ENCODE assay signal across 9 cellular contexts in the genomic region with DNA sequence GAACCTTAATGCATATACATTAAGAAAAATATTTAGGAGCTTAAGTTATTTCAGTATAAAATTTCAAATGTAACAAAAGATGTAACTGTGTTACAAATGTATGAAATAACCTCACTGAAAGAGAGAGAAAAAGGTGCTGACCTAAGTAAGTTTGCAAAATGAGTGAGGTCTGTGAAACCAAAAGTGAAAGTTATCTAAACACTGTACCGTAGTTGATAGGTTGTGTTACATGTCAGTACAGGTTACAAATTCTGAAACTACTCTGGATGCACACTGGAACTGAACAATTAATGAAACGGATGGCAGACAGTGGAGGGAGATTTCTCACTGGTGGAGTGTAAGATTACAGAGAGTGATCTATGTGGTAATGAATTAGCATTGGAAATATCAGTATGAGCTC.
DNase-seq lines count a peak whose midpoint lies in the region; ATAC-seq and TF ChIP-seq lines count a peak whose summit lies in the region.
"Had no signal": no experiment of that assay in that cellular context is flagged by ENCODE, and none has a peak within 500 bp of the region (broad histone marks: within the 10 kb centered on the region; RNA-seq: fewer than 3 reads in every experiment).

No MANE protein-coding gene starts in this region.

- no peak overlapping the region for H3K27ac ChIP-seq in ACC112 (ENCODE audit: low read depth, low read length)
- H3K27ac ChIP-seq in mammary epithelial cell (ENCODE audit: insufficient read depth, low read depth, low read length), result no peak overlapping the region
- H3K27ac ChIP-seq in GM23248, result no peak overlapping the region

- peaks cover 3% of the 10 kb centered on the region for H3K4me1 Mint-ChIP-seq in activated CD4-positive, alpha-beta memory T cell treated with anti-CD3 and anti-CD28 coated beads, Interleukin-2, amount 10 ng/mL, durations not matched to agents 7 days and 5 days

- dilution Hi-C loops in mammary epithelial cell (cut with HindIII; ENCODE audit: low sequenced_read_pairs), result no loop called here

- no peaks in the 10 kb centered on the region for H3K27me3 Mint-ChIP-seq in activated CD4-positive, alpha-beta memory T cell treated with anti-CD3 and anti-CD28 coated beads, Interleukin-2, amount 10 ng/mL, durations not matched to agents 7 days and 5 days

- H3K36me3 ChIP-seq in ACC112 (ENCODE audit: insufficient read depth, low read length) (no peaks in the 10 kb centered on the region), mammary epithelial cell (ENCODE audit: insufficient read depth, low read length) (no peaks in the 10 kb centered on the region), GM23248 (ENCODE audit: low read depth) (no peaks in the 10 kb centered on the region)

- no TSS peak for BruUV-seq in mammary epithelial cell (replicated peaks; lab: Mats Ljungman, UMichigan)

- 0% methylated on average over 2 of the region's 2 CpGs for WGBS in mammary epithelial cell (ENCODE audit: low coverage, missing lambda C conversion rate)
- 83% methylated on average over 2 of the region's 2 CpGs for WGBS in GM23248 (ENCODE audit: low coverage in 1 of 2, low lambda C conversion rate in 2 of 2, missing lambda C conversion rate in 2 of 2), 2 experiments

- H2AFZ ChIP-seq in ACC112 (ENCODE audit: low read length, unreplicated experiment), result peak overlapping the region; percentile 73
- H2AFZ ChIP-seq in mammary epithelial cell (ENCODE audit: low read depth, low read length), result peak overlapping the region; percentile 72
- no peak overlapping the region for H2AFZ ChIP-seq in GM23248

- H3K27me3 ChIP-seq in ACC112 (ENCODE audit: insufficient read depth, low read length), result no peaks in the 10 kb centered on the region
- no peaks in the 10 kb centered on the region for H3K27me3 ChIP-seq in mammary epithelial cell (ENCODE audit: insufficient read depth, low read length)
- H3K27me3 ChIP-seq in GM23248 (replicated peaks; ENCODE audit: insufficient read depth), result no peaks in the 10 kb centered on the region

- no peak for TF ChIP-seq CTCF in mammary epithelial cell (conservative IDR thresholded peaks at IDR 0.05 in 1 of 2, IDR thresholded peaks at IDR 0.05 in 1 of 2; ENCODE audit: extremely low read depth in 1 of 2, insufficient read depth in 1 of 2, low read depth in 1 of 2, low read length in 2 of 2)

- H3K4me2 ChIP-seq in mammary epithelial cell (ENCODE audit: insufficient read depth, low read depth, low read length), result peak overlapping the region; percentile 79
- no peak overlapping the region for H3K4me2 ChIP-seq in GM23248 (ENCODE audit: unreplicated experiment)

- H3K9me2 ChIP-seq in GM23248 (ENCODE audit: insufficient read depth), result no peaks in the 10 kb centered on the region

- H3K9ac ChIP-seq in mammary epithelial cell (ENCODE audit: insufficient read depth, low read length), result no peak overlapping the region
- no peak overlapping the region for H3K9ac ChIP-seq in GM23248

- H3K4me3 ChIP-seq in ACC112 (ENCODE audit: low read depth, low read length), result peak overlapping the region; percentile 73
- peak overlapping the region in 2 of 3 experiments; percentile 17 to 30 for H3K4me3 ChIP-seq in mammary epithelial cell (replicated peaks in 1 of 3; ENCODE audit: insufficient read depth in 1 of 3, low read depth in 2 of 3, low read length in 3 of 3)
- no peak overlapping the region for H3K4me3 ChIP-seq in GM23248

- intact Hi-C loops in mammary epithelial cell (cut with micrococcal nuclease), result no loop called here

- H3K27ac Mint-ChIP-seq in activated CD4-positive, alpha-beta memory T cell treated with anti-CD3 and anti-CD28 coated beads, Interleukin-2, amount 10 ng/mL, durations not matched to agents 7 days and 5 days, result no peak overlapping the region

- H3K4me1 ChIP-seq in ACC112 (ENCODE audit: control insufficient read depth, insufficient read depth, low read length, unreplicated experiment), result peaks cover 17% of the 10 kb centered on the region
- H3K4me1 ChIP-seq in mammary epithelial cell (ENCODE audit: insufficient read depth, low read length), result no peaks in the 10 kb centered on the region
- peaks cover 13% of the 10 kb centered on the region; the same call in 1 of the 2 replicates for H3K4me1 ChIP-seq in GM23248 (ENCODE audit: insufficient read depth)

- in situ Hi-C loops in mammary epithelial cell (cut with MboI; ENCODE audit: low sequenced_read_pairs in 2 of 2), result no loop called here
- in situ Hi-C loops in GM23248 (cut with MboI), result no loop called here

- H3K36me3 Mint-ChIP-seq in activated CD4-positive, alpha-beta memory T cell treated with anti-CD3 and anti-CD28 coated beads, Interleukin-2, amount 10 ng/mL, durations not matched to agents 7 days and 5 days (ENCODE audit: low read depth), result no peaks in the 10 kb centered on the region

- DNase-seq in mammary epithelial cell (peak; percentile 58), NCI-H345 treated with DMSO at 0.1 percent for 48 hours (lab: John Stamatoyannopoulos, UW; ENCODE audit: unreplicated experiment) (no peak), GM23248 (no peak), activated T-cell treated with anti-CD3 and anti-CD28 coated beads for 4 hours (no peak)
- no peak for DNase-seq in activated CD4-positive, alpha-beta memory T cell treated with anti-CD3 and anti-CD28 coated beads, Interleukin-2, amount 10 ng/mL, durations not matched to agents 7 days and 5 days
- DNase-seq: NCI-H1417 had no signal

- no peaks in the 10 kb centered on the region for H4K20me1 ChIP-seq in mammary epithelial cell (ENCODE audit: insufficient read depth, low read length)
- no peaks in the 10 kb centered on the region for H4K20me1 ChIP-seq in GM23248 (ENCODE audit: insufficient read depth)

- H3K9me3 ChIP-seq in mammary epithelial cell (replicated peaks; ENCODE audit: insufficient read depth, low read length) (no peaks in the 10 kb centered on the region), GM23248 (ENCODE audit: low read depth) (no peaks in the 10 kb centered on the region)

- POLR2A ChIA-PET in activated CD4-positive, alpha-beta memory T cell treated with anti-CD3 and anti-CD28 coated beads, Interleukin-2, amount 10 ng/mL, durations not matched to agents 7 days and 5 days (lab: Charles Lee), result no interaction called here

- H3F3A ChIP-seq in GM23248 (ENCODE audit: insufficient read depth), result 0 out of 2 replicates have a peak, but pooled peaks cover 5% of the 10 kb centered on the region

- peak; percentile 92 for ATAC-seq in GM19463 (IDR thresholded peaks at IDR 0.05; ENCODE audit: unreplicated experiment)
- peak; percentile 96 for ATAC-seq in HG03342 (IDR thresholded peaks at IDR 0.05; ENCODE audit: unreplicated experiment)

- CTCF ChIA-PET in mammary epithelial cell (lab: Charles Lee; ENCODE audit: low non-redundant PET), result no interaction called here
- CTCF ChIA-PET in activated CD4-positive, alpha-beta memory T cell treated with anti-CD3 and anti-CD28 coated beads, Interleukin-2, amount 10 ng/mL, durations not matched to agents 7 days and 5 days (lab: Charles Lee), result no interaction called here

- H3K9me3 Mint-ChIP-seq in activated CD4-positive, alpha-beta memory T cell treated with anti-CD3 and anti-CD28 coated beads, Interleukin-2, amount 10 ng/mL, durations not matched to agents 7 days and 5 days, result no peaks in the 10 kb centered on the region

- H3K4me3 Mint-ChIP-seq in activated CD4-positive, alpha-beta memory T cell treated with anti-CD3 and anti-CD28 coated beads, Interleukin-2, amount 10 ng/mL, durations not matched to agents 7 days and 5 days, result no peak overlapping the region

- no peaks in the 10 kb centered on the region for H3K79me2 ChIP-seq in ACC112 (ENCODE audit: control insufficient read depth, insufficient read depth, low read length, unreplicated experiment)
- no peaks in the 10 kb centered on the region for H3K79me2 ChIP-seq in mammary epithelial cell (ENCODE audit: insufficient read depth, low read length)
- H3K79me2 ChIP-seq in GM23248 (ENCODE audit: insufficient read depth), result no peaks in the 10 kb centered on the region
